In genomic region chr20:23200914-23201313, GRCh38 we compare ENCODE assay signal across 8 cellular contexts.
DNase-seq lines count a peak whose midpoint lies in the region; ATAC-seq and TF ChIP-seq lines count a peak whose summit lies in the region.

No MANE protein-coding gene starts in this region.

- H3K36me3 ChIP-seq in Panc1 (ENCODE audit: control insufficient read depth, insufficient read depth, low read length) (no peaks in the 10 kb centered on the region), testis (ENCODE audit: low read depth, missing control alignments) (no peaks in the 10 kb centered on the region)

- H3K4me1 Mint-ChIP-seq in activated naive CD4-positive, alpha-beta T cell treated with anti-CD3 and anti-CD28 coated beads for 36 hours (ENCODE audit: low read depth), result no peaks in the 10 kb centered on the region

- H3K9me3 Mint-ChIP-seq in activated naive CD4-positive, alpha-beta T cell treated with anti-CD3 and anti-CD28 coated beads for 36 hours, result no peaks in the 10 kb centered on the region

- POLR2A ChIA-PET in Panc1 (lab: Charles Lee), result no interaction called here

- no peak overlapping the region for H3K27ac ChIP-seq in Panc1 (ENCODE audit: low read length)
- no peak overlapping the region for H3K27ac ChIP-seq in foreskin keratinocyte
- no peak overlapping the region for H3K27ac ChIP-seq in testis

- H3K27me3 ChIP-seq in Panc1 (ENCODE audit: control insufficient read depth, insufficient read depth, low read length), result peaks cover 6% of the 10 kb centered on the region
- H3K27me3 ChIP-seq in foreskin keratinocyte, result peaks cover 15% of the 10 kb centered on the region
- H3K27me3 ChIP-seq in testis, result no peaks in the 10 kb centered on the region

- peaks cover 6% of the 10 kb centered on the region for H3K27me3 Mint-ChIP-seq in activated naive CD4-positive, alpha-beta T cell treated with anti-CD3 and anti-CD28 coated beads for 36 hours (ENCODE audit: low read depth)

- ATAC-seq in Panc1 (peak; percentile 79; the same call in 1 of the 2 replicates), foreskin keratinocyte (peak; percentile 88), HG02610 (IDR thresholded peaks at IDR 0.05; ENCODE audit: unreplicated experiment) (no peak)

- BruUV-seq in Panc1 (replicated peaks; lab: Mats Ljungman, UMichigan), result no TSS peak

- H3K4me3 Mint-ChIP-seq in activated naive CD4-positive, alpha-beta T cell treated with anti-CD3 and anti-CD28 coated beads for 36 hours, result no peak overlapping the region

- H3K27ac Mint-ChIP-seq in activated naive CD4-positive, alpha-beta T cell treated with anti-CD3 and anti-CD28 coated beads for 36 hours, result no peak overlapping the region

- TF ChIP-seq CTCF in Panc1 (IDR thresholded peaks at IDR 0.05) (peak; percentile 72), foreskin keratinocyte (conservative IDR thresholded peaks at IDR 0.05) (peak; percentile 88), testis (IDR thresholded peaks at IDR 0.05) (peak in 1 of 3 experiments; percentile 15)

- no peaks in the 10 kb centered on the region for H3K36me3 Mint-ChIP-seq in activated naive CD4-positive, alpha-beta T cell treated with anti-CD3 and anti-CD28 coated beads for 36 hours (ENCODE audit: low read depth)

- no peak for TF ChIP-seq POLR2A in testis (IDR thresholded peaks at IDR 0.05)

- 67 to 75% methylated on average over 5 to 6 of the region's 6 CpGs for WGBS in testis, 2 donors

- CTCF ChIA-PET in activated naive CD4-positive, alpha-beta T cell treated with anti-CD3 and anti-CD28 coated beads for 36 hours (lab: Charles Lee), result no interaction called here
- CTCF ChIA-PET in Panc1 (lab: Charles Lee), result interaction anchor here (1.3 kb wide), 1 partner anchor 510 kb away, joined by 17 read pairs; no protein-coding TSS in a partner anchor

- H3K4me1 ChIP-seq in Panc1 (ENCODE audit: control insufficient read depth, insufficient read depth, low read length) (no peaks in the 10 kb centered on the region), foreskin keratinocyte (no peaks in the 10 kb centered on the region), testis (peaks cover 14% of the 10 kb centered on the region)

- in situ Hi-C loops in Panc1 (cut with HindIII; ENCODE audit: low pct_unique_long_range_greater_than_20kb, low sequenced_read_pairs), result no loop called here

- H3K4me3 ChIP-seq in Panc1 (ENCODE audit: low read depth in 2 of 2, low read length in 2 of 2) (no peak overlapping the region), testis (no peak overlapping the region)

- no peaks in the 10 kb centered on the region for H3K9me3 ChIP-seq in Panc1 (ENCODE audit: control insufficient read depth, insufficient read depth, low read depth, low read length)
- no peaks in the 10 kb centered on the region for H3K9me3 ChIP-seq in testis

- intact Hi-C loops in activated naive CD4-positive, alpha-beta T cell treated with anti-CD3 and anti-CD28 coated beads for 36 hours (cut with micrococcal nuclease), result no loop called here
- intact Hi-C loops in Panc1 (cut with micrococcal nuclease; ENCODE audit: unreplicated experiment) (loop anchor here (5.0 kb wide), 1 partner anchor 509 kb away; no protein-coding TSS in a partner anchor), posterior cingulate gyrus (cut with DNase I) (no loop called here), testis (cut with DNase I; ENCODE audit: low total_unique reads) (no loop called here)

- DNase-seq in activated naive CD4-positive, alpha-beta T cell treated with anti-CD3 and anti-CD28 coated beads for 36 hours, result peak; percentile 11
- DNase-seq in activated naive CD4-positive, alpha-beta T cell treated with anti-CD3 and anti-CD28 coated beads, Interleukin-2, amount 50 U/mL, for 16 hours, result no peak
- peak; percentile 8 for DNase-seq in Panc1 (ENCODE audit: low read depth, low spot score)
- peak; percentile 13 to 42 for DNase-seq in foreskin keratinocyte
- DNase-seq in ureter (ENCODE audit: low spot score), result peak; percentile 67
- no peak for DNase-seq in posterior cingulate gyrus
- DNase-seq in testis, result no peak

Comparison
In these comparisons a context has a peak if more than half of its experiments do, and no peak if none do; other contexts are left out.
1. DNase-seq: peak in activated naive CD4-positive, alpha-beta T cell treated with anti-CD3 and anti-CD28 coated beads for 36 hours (single experiment), Panc1 (single experiment), foreskin keratinocyte (2 of 2) and ureter (single experiment); none in activated naive CD4-positive, alpha-beta T cell treated with anti-CD3 and anti-CD28 coated beads, Interleukin-2, amount 50 U/mL, for 16 hours (single experiment), posterior cingulate gyrus (0 of 10) and testis (single experiment).